In genomic region chr5:159768243-159768642, GRCh38 we compare ENCODE assay signal across 1 cellular context.
TF ChIP-seq lines count a peak whose summit lies in the region.

No MANE protein-coding gene starts in this region.

TF ChIP-seq in IMR-90, 13 proteins besides CTCF, POLR2A, EP300 and RAD21:
- TF ChIP-seq, protein P1, sequence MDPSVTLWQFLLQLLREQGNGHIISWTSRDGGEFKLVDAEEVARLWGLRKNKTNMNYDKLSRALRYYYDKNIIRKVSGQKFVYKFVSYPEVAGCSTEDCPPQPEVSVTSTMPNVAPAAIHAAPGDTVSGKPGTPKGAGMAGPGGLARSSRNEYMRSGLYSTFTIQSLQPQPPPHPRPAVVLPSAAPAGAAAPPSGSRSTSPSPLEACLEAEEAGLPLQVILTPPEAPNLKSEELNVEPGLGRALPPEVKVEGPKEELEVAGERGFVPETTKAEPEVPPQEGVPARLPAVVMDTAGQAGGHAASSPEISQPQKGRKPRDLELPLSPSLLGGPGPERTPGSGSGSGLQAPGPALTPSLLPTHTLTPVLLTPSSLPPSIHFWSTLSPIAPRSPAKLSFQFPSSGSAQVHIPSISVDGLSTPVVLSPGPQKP (IDR thresholded peaks at IDR 0.05; ENCODE audit: borderline replicate concordance, low read depth, low read length) = no peak
- no peak for TF ChIP-seq MAFK (IDR thresholded peaks at IDR 0.05; ENCODE audit: low read depth, low read length)
- no peak for TF ChIP-seq NFE2L2 (IDR thresholded peaks at IDR 0.05; ENCODE audit: low read depth, low read length)
- TF ChIP-seq USF2 (IDR thresholded peaks at IDR 0.05; ENCODE audit: low read depth, low read length) = no peak
- TF ChIP-seq FOS (IDR thresholded peaks at IDR 0.05; ENCODE audit: low read depth, low read length) = no peak
- no peak for TF ChIP-seq RFX5 (IDR thresholded peaks at IDR 0.05; ENCODE audit: low read depth, low read length)
- no peak for TF ChIP-seq RCOR1 (IDR thresholded peaks at IDR 0.05; ENCODE audit: insufficient replicate concordance, low read length)
- no peak for TF ChIP-seq CEBPB (IDR thresholded peaks at IDR 0.05; ENCODE audit: low read depth, low read length)
- TF ChIP-seq CHD1 (IDR thresholded peaks at IDR 0.05; ENCODE audit: low read depth, low read length) = no peak
- no peak for TF ChIP-seq SMC3 (IDR thresholded peaks at IDR 0.05; ENCODE audit: low read depth, low read length)
- TF ChIP-seq MXI1 (IDR thresholded peaks at IDR 0.05; ENCODE audit: borderline replicate concordance, low read depth, low read length) = no peak
- TF ChIP-seq MAZ (IDR thresholded peaks at IDR 0.05; ENCODE audit: borderline replicate concordance, low read depth, low read length) = no peak
- TF ChIP-seq BHLHE40 (IDR thresholded peaks at IDR 0.05; ENCODE audit: low read depth, low read length) = no peak
